ENCODE assay signal across 8 cellular contexts in genomic region chr1:28232558-28233263, GRCh38. TPM values are rescaled to one million over a fixed set of nuclear protein-coding genes. Genes with fewer than 3 reads are reported as not detected.
DNase-seq lines count a peak whose midpoint lies in the region; ATAC-seq and TF ChIP-seq lines count a peak whose summit lies in the region.

A gene with protein sequence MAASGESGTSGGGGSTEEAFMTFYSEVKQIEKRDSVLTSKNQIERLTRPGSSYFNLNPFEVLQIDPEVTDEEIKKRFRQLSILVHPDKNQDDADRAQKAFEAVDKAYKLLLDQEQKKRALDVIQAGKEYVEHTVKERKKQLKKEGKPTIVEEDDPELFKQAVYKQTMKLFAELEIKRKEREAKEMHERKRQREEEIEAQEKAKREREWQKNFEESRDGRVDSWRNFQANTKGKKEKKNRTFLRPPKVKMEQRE (minus strand): TSS chr1:28233029. CDS start chr1:28232998, 31 bp downstream.

- CTCF ChIA-PET in activated CD8-positive, alpha-beta memory T cell treated with anti-CD3 and anti-CD28 coated beads for 36 hours (lab: Charles Lee): no interaction called here

- peaks cover 6% of the 10 kb centered on the region for H3K36me3 ChIP-seq in BE2C
- H3K36me3 ChIP-seq in effector memory CD4-positive, alpha-beta T cell (ENCODE audit: control insufficient read depth, insufficient read depth, low read length): peaks cover 17% of the 10 kb centered on the region

- DNase-seq in BE2C (peak; percentile 90), HT-29 (ENCODE audit: low spot score) (peak; percentile 93), NOMO-1 treated with DMSO at 0.1 percent for 48 hours (lab: John Stamatoyannopoulos, UW; ENCODE audit: unreplicated experiment) (peak; percentile 89), lung microvascular endothelial cell (ENCODE audit: low read depth in 2 of 2) (peak; percentile 94 to 95)
- DNase-seq in effector memory CD4-positive, alpha-beta T cell: peak; percentile 88 to 93 (median 88)
- peak; percentile 87 to 93 (median 89) for DNase-seq in stimulated activated CD4-positive, alpha-beta T cell treated with anti-CD3 and anti-CD28 coated beads, TNF-alpha, amount 100 ng/mL, for 4 hours (ENCODE audit: low read depth in 3 of 3)

- peak; percentile 57 for ATAC-seq in GM19395 (IDR thresholded peaks at IDR 0.05; ENCODE audit: unreplicated experiment)

- H3K4me1 ChIP-seq in BE2C: no peaks in the 10 kb centered on the region
- peaks cover 15% of the 10 kb centered on the region for H3K4me1 ChIP-seq in effector memory CD4-positive, alpha-beta T cell (ENCODE audit: control insufficient read depth, insufficient read depth, low read length, poor library complexity, severe bottlenecking)

- TF ChIP-seq CTCF in BE2C (IDR thresholded peaks at IDR 0.05; ENCODE audit: low read depth, low read length): no peak

- H3K27me3 ChIP-seq in BE2C: no peaks in the 10 kb centered on the region
- H3K27me3 ChIP-seq in effector memory CD4-positive, alpha-beta T cell (replicated peaks; ENCODE audit: control insufficient read depth, insufficient read depth, low read length, poor library complexity, severe bottlenecking): no peaks in the 10 kb centered on the region

- H3K9me3 ChIP-seq in BE2C: no peaks in the 10 kb centered on the region
- no peaks in the 10 kb centered on the region for H3K9me3 ChIP-seq in effector memory CD4-positive, alpha-beta T cell (ENCODE audit: control insufficient read depth, low read length)

- peak within 1 kb of the TSS; percentile 89 for H3K4me3 ChIP-seq in BE2C (ENCODE audit: low read depth, low read length)
- H3K4me3 ChIP-seq in effector memory CD4-positive, alpha-beta T cell (ENCODE audit: insufficient read depth, low read depth, low read length, poor library complexity, severe bottlenecking): peak within 1 kb of the TSS; percentile 82

- POLR2A ChIA-PET in activated CD8-positive, alpha-beta memory T cell treated with anti-CD3 and anti-CD28 coated beads for 36 hours (lab: Charles Lee): interaction anchor here (0.5 to 1.1 kb wide), 3 partner anchors 17 to 278 kb away, joined by 3 read pairs; no protein-coding TSS in a partner anchor

- peak within 1 kb of the TSS; percentile 81 for H3K27ac ChIP-seq in effector memory CD4-positive, alpha-beta T cell (ENCODE audit: insufficient read depth, low read length, poor library complexity, severe bottlenecking)

RNA-seq across cellular contexts. Expression of the gene that starts here (rescaled TPM):
- polyA plus RNA-seq in BE2C (2012; ENCODE audit: insufficient read depth, insufficient read length, low read depth): 71.2 TPM
- 29.3 and 31.7 TPM in 2 replicates for total RNA-seq in HT-29 (2014; rRNA removed; shearing (Covaris generic))
- total RNA-seq in activated CD8-positive, alpha-beta memory T cell treated with anti-CD3 and anti-CD28 coated beads for 36 hours: 100 to 1,000 TPM; 103 to 108 TPM
- 37.7 and 50.2 TPM in 2 replicates for total RNA-seq in lung microvascular endothelial cell

Comparison
In these comparisons a context has a peak if more than half of its experiments do, and no peak if none do; other contexts are left out.
1. Peak in every context shown above with its lines: DNase-seq, ATAC-seq, H3K4me3 ChIP-seq and H3K27ac ChIP-seq.